Comparison of ENCODE assay signal across 1 cellular context in the genomic region with DNA sequence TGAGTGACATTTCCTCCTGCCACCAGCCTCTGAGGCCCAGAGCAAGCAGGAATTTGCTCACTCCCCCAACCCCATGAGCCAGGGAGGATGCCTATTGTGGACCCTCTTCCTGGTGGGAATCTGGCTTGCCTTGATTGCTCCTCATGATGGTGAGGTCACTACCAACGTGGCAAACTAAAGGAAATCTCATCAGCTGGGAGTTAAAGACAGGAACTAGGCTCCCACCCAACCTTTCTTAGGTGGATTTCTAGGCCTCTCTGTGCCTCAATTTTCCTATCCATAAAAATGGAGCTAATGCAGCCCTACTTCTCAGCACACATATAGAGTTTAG.
TF ChIP-seq lines count a peak whose summit lies in the region.

No MANE protein-coding gene starts in this region.

TF ChIP-seq in A549, 52 proteins besides CTCF, POLR2A, EP300 and RAD21:
- TF ChIP-seq KDM1A (IDR thresholded peaks at IDR 0.05; ENCODE audit: low read depth) (peak; percentile 67; the same call in 1 of the 2 replicates), JUNB (IDR thresholded peaks at IDR 0.05) (no peak), RFX5 (IDR thresholded peaks at IDR 0.05) (no peak), KDM5A (IDR thresholded peaks at IDR 0.05) (no peak), NFE2L2 (conservative IDR thresholded peaks at IDR 0.05; ENCODE audit: low read length) (no peak), CBX8 (IDR thresholded peaks at IDR 0.05) (no peak), GATA3 (IDR thresholded peaks at IDR 0.05; ENCODE audit: borderline replicate concordance) (no peak), TFCP2L1 (CRISPR knock-in tag; IDR thresholded peaks at IDR 0.05) (no peak), HEYL (CRISPR knock-in tag; IDR thresholded peaks at IDR 0.05) (no peak), MYC (IDR thresholded peaks at IDR 0.05; ENCODE audit: borderline replicate concordance, low read length) (no peak), CEBPB (IDR thresholded peaks at IDR 0.05) (no peak), ZFP36 (IDR thresholded peaks at IDR 0.05; ENCODE audit: borderline replicate concordance, partially characterized antibody) (peak; percentile 60), CHD4 (IDR thresholded peaks at IDR 0.05; ENCODE audit: borderline replicate concordance) (0 out of 2 replicates have a peak, but pooled peaks have one; percentile 55)
- TF ChIP-seq, protein P1, sequence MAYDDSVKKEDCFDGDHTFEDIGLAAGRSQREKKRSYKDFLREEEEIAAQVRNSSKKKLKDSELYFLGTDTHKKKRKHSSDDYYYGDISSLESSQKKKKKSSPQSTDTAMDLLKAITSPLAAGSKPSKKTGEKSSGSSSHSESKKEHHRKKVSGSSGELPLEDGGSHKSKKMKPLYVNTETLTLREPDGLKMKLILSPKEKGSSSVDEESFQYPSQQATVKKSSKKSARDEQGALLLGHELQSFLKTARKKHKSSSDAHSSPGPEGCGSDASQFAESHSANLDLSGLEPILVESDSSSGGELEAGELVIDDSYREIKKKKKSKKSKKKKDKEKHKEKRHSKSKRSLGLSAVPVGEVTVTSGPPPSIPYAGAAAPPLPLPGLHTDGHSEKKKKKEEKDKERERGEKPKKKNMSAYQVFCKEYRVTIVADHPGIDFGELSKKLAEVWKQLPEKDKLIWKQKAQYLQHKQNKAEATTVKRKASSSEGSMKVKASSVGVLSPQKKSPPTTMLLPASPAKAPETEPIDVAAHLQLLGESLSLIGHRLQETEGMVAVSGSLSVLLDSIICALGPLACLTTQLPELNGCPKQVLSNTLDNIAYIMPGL (CRISPR knock-in tag; IDR thresholded peaks at IDR 0.05; ENCODE audit: borderline replicate concordance) = no peak
- TF ChIP-seq, protein P2, sequence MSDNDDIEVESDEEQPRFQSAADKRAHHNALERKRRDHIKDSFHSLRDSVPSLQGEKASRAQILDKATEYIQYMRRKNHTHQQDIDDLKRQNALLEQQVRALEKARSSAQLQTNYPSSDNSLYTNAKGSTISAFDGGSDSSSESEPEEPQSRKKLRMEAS (IDR thresholded peaks at IDR 0.05) = 0 out of 2 replicates have a peak, but pooled peaks have one; percentile 7
